8 cellular contexts compared by ENCODE assay signal in the genomic region with DNA sequence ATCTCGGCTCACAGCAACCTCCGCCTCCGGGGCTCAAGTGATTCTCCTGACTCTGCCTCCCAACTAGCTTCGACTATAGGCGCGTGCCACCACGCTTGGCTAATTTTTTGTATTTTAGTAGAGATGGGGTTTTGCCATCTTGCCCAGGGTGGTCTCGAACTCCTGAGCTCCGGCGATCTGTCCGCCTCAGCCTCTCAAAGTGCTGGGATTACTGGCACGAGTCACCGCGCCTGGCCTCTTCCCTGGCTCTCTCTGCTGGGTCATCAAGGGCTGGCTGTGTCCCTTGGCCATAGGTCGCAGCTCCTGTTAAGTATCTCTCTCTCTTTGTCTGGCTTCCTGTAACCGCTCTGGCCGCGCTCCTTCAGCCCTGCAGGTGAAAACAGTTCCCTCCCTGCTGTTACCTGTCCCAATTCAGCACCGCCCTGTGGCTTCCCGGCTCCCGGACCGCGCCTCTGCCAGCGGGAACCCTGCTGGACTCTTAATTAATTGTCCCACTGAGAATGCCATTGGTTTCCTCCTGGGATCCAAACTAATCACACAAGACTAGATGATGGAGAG. TPM values are rescaled to one million over a fixed set of nuclear protein-coding genes. Genes with fewer than 3 reads are reported as not detected.
DNase-seq lines count a peak whose midpoint lies in the region; ATAC-seq and TF ChIP-seq lines count a peak whose summit lies in the region.

No MANE protein-coding gene starts in this region.

- DNase-seq in NCI-H82 treated with DMSO at 0.1 percent for 48 hours (lab: John Stamatoyannopoulos, UW; ENCODE audit: unreplicated experiment) (peak; percentile 1), NCI-H82 (lab: John Stamatoyannopoulos, UW) (no peak), heart left ventricle (no peak), retina (peak; percentile 78), OCI-M2 (lab: John Stamatoyannopoulos, UW; ENCODE audit: unreplicated experiment) (no peak)
- DNase-seq in activated CD4-positive, alpha-beta memory T cell treated with anti-CD3 and anti-CD28 coated beads for 36 hours, result no peak
- no peak for DNase-seq in central memory CD4-positive, alpha-beta T cell

- H3K27me3 Mint-ChIP-seq in activated CD4-positive, alpha-beta memory T cell treated with anti-CD3 and anti-CD28 coated beads for 36 hours, result peaks cover 14% of the 10 kb centered on the region

- H3K4me1 Mint-ChIP-seq in activated CD4-positive, alpha-beta memory T cell treated with anti-CD3 and anti-CD28 coated beads for 36 hours (ENCODE audit: low read depth), result peaks cover 12% of the 10 kb centered on the region

- WGBS in heart left ventricle, 4 donors, result 35 to 41% (median 37%) methylated on average over 24 of the region's 24 CpGs

- CTCF ChIA-PET in activated CD4-positive, alpha-beta memory T cell treated with anti-CD3 and anti-CD28 coated beads for 36 hours (lab: Charles Lee), result interaction anchor here (0.8 kb wide), 2 partner anchors 132 to 184 kb away, joined by 3 read pairs; no protein-coding TSS in a partner anchor

- peak overlapping the region; percentile 71 to 96 (median 86) for H3K4me3 ChIP-seq in heart left ventricle

- H3K4me1 ChIP-seq in heart left ventricle, result peaks cover 0 to 45% (median 21%) of the 10 kb centered on the region in 12 donors

- TF ChIP-seq CTCF in heart left ventricle (IDR thresholded peaks at IDR 0.05), result no peak

- intact Hi-C loops in activated CD4-positive, alpha-beta memory T cell treated with anti-CD3 and anti-CD28 coated beads for 36 hours (cut with micrococcal nuclease), result no loop called here
- intact Hi-C loops in heart left ventricle (cut with DNase I), result no loop called here

- ATAC-seq in heart left ventricle (peak in 1 of 4 donors; percentile 2), GM18909 (IDR thresholded peaks at IDR 0.05; ENCODE audit: poor library complexity, unreplicated experiment) (no peak)

- no peak overlapping the region for H3K27ac Mint-ChIP-seq in activated CD4-positive, alpha-beta memory T cell treated with anti-CD3 and anti-CD28 coated beads for 36 hours

- peak overlapping the region; percentile 76 to 99 (median 95) for H3K27ac ChIP-seq in heart left ventricle

- POLR2A ChIA-PET in activated CD4-positive, alpha-beta memory T cell treated with anti-CD3 and anti-CD28 coated beads for 36 hours (lab: Charles Lee), result interaction anchor here (1.3 kb wide), 1 partner anchor 27 kb away, joined by 3 read pairs; no protein-coding TSS in a partner anchor

- no peaks in the 10 kb centered on the region for H3K36me3 ChIP-seq in heart left ventricle

- peak overlapping the region; percentile 79 for H3K4me3 Mint-ChIP-seq in activated CD4-positive, alpha-beta memory T cell treated with anti-CD3 and anti-CD28 coated beads for 36 hours

- no peaks in the 10 kb centered on the region for H3K36me3 Mint-ChIP-seq in activated CD4-positive, alpha-beta memory T cell treated with anti-CD3 and anti-CD28 coated beads for 36 hours

- H3K9me3 Mint-ChIP-seq in activated CD4-positive, alpha-beta memory T cell treated with anti-CD3 and anti-CD28 coated beads for 36 hours, result no peaks in the 10 kb centered on the region

- peaks cover 0 to 5% (median 0%) of the 10 kb centered on the region in 9 donors for H3K27me3 ChIP-seq in heart left ventricle

- no peak for TF ChIP-seq POLR2A in heart left ventricle (IDR thresholded peaks at IDR 0.05)

- no peaks in the 10 kb centered on the region for H3K9me3 ChIP-seq in heart left ventricle

RNA-seq across cellular contexts. Expression of a gene that starts 1.3 kb away (rescaled TPM):
- total RNA-seq in activated CD4-positive, alpha-beta memory T cell treated with anti-CD3 and anti-CD28 coated beads for 36 hours, result 1 to 10 TPM; 8.6 to 8.8 TPM
- 10 to 100 TPM in 8 of 9 donors, 1 to 10 TPM in 1; 8.4 to 18.4 (median 14.6) TPM for total RNA-seq in heart left ventricle
- polyA plus RNA-seq in heart left ventricle, result 10 to 100 TPM; 11.7 to 12.7 TPM

RNA-seq across cellular contexts. Expression of a gene that starts 42.5 kb away (rescaled TPM):
- under 1 TPM; 0.39 to 0.45 TPM for total RNA-seq in activated CD4-positive, alpha-beta memory T cell treated with anti-CD3 and anti-CD28 coated beads for 36 hours
- total RNA-seq in heart left ventricle, result under 1 TPM in 7 of 9 donors, not detected in 2; 0.30 to 0.93 (median 0.45) TPM
- under 1 TPM; 0.33 to 0.34 TPM for polyA plus RNA-seq in heart left ventricle

Comparison
In these comparisons a context has a peak if more than half of its experiments do, and no peak if none do; other contexts are left out.
1. DNase-seq: peak in NCI-H82 treated with DMSO at 0.1 percent for 48 hours (single experiment) and retina (single experiment); none in NCI-H82 (single experiment), activated CD4-positive, alpha-beta memory T cell treated with anti-CD3 and anti-CD28 coated beads for 36 hours (single experiment), heart left ventricle (0 of 5), OCI-M2 (single experiment) and central memory CD4-positive, alpha-beta T cell (single experiment).